Comparison of ENCODE assay signal across 21 cellular contexts in the genomic region with DNA sequence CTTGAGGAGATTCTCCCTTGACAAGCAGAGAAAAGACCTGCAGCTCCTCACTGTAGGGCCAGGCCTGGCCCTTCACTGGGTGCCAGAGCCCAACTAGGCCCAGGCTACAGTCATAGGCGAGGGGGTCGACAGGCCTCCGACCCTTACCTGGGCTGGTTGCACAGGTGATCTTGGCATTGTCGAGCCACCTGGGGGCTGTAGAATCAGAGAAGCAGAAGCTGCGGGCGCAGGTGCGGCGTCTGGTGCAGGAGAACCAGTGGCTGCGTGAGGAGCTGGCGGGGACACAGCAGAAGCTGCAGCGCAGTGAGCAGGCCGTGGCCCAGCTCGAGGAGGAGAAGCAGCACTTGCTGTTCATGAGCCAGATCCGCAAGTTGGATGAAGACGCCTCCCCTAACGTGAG. TPM values are rescaled to one million over a fixed set of nuclear protein-coding genes. Genes with fewer than 3 reads are reported as not detected.
DNase-seq lines count a peak whose midpoint lies in the region; ATAC-seq and TF ChIP-seq lines count a peak whose summit lies in the region.
"Had no signal": no experiment of that assay in that cellular context is flagged by ENCODE, and none has a peak within 500 bp of the region (broad histone marks: within the 10 kb centered on the region; RNA-seq: fewer than 3 reads in every experiment).

No MANE protein-coding gene starts in this region.

- no peak overlapping the region for H4K8ac ChIP-seq in mesenchymal stem cell (ENCODE audit: low read length)

- H2AK5ac ChIP-seq in mesenchymal stem cell (ENCODE audit: low read length, severe bottlenecking) = no peak overlapping the region

- no peak overlapping the region for H4K91ac ChIP-seq in mesenchymal stem cell (ENCODE audit: low read length)

- H3K4me3 ChIP-seq in right cardiac atrium (ENCODE audit: low read length) = no peak overlapping the region
- no peak overlapping the region for H3K4me3 ChIP-seq in right atrium auricular region
- peak overlapping the region in 1 of 2 experiments; percentile 11 for H3K4me3 ChIP-seq in mesenchymal stem cell (ENCODE audit: insufficient read depth in 1 of 2, low read depth in 1 of 2, low read length in 2 of 2)
- H3K4me3 ChIP-seq: BLaER1, GM23248 had no signal

- TF ChIP-seq CTCF in right atrium auricular region (IDR thresholded peaks at IDR 0.05) = no peak

- H3K4me2 ChIP-seq in mesenchymal stem cell (ENCODE audit: low read length, poor library complexity, severe bottlenecking) = no peak overlapping the region
- H3K4me2 ChIP-seq: BLaER1 had no signal

- peak overlapping the region; percentile 6 for H3K27ac Mint-ChIP-seq in activated T-cell treated with anti-CD3 and anti-CD28 coated beads, Interleukin-2, amount 50 U/mL, for 24 hours
- H3K27ac Mint-ChIP-seq: B cell; CD8-positive, alpha-beta T cell had no signal

- H3K79me1 ChIP-seq in mesenchymal stem cell (replicated peaks; ENCODE audit: low read length, poor library complexity, severe bottlenecking) = peaks cover 44% of the 10 kb centered on the region

- H3K27me3 ChIP-seq in right cardiac atrium (ENCODE audit: control insufficient read depth, insufficient read depth) (no peaks in the 10 kb centered on the region), right atrium auricular region (no peaks in the 10 kb centered on the region), mesenchymal stem cell (ENCODE audit: control insufficient read depth in 1 of 2, insufficient read depth in 1 of 2, low read length in 2 of 2) (no peaks in the 10 kb centered on the region)
- H3K27me3 ChIP-seq: BLaER1 had no signal

- H3K23ac ChIP-seq in mesenchymal stem cell (ENCODE audit: low read length in 2 of 2) = no peak overlapping the region

- H3K36me3 ChIP-seq in right atrium auricular region (peaks cover 25% of the 10 kb centered on the region), mesenchymal stem cell (ENCODE audit: control insufficient read depth in 1 of 2, insufficient read depth in 2 of 2, low read depth in 1 of 2, low read length in 2 of 2) (peaks cover 68 to 73% of the 10 kb centered on the region in 2 experiments)

- ATAC-seq in right cardiac atrium = no peak
- ATAC-seq: CD8-positive, alpha-beta T cell had no signal

- no peaks in the 10 kb centered on the region for H3K27me3 Mint-ChIP-seq in activated T-cell treated with anti-CD3 and anti-CD28 coated beads, Interleukin-2, amount 50 U/mL, for 24 hours
- H3K27me3 Mint-ChIP-seq: B cell had no signal

- intact Hi-C loops in right cardiac atrium (cut with DNase I) = no loop called here

- no peak overlapping the region for H3K18ac ChIP-seq in mesenchymal stem cell (ENCODE audit: low read depth in 1 of 2, low read length in 2 of 2)

- no peak overlapping the region for H2BK15ac ChIP-seq in mesenchymal stem cell (ENCODE audit: low read depth, poor library complexity, severe bottlenecking)

- peaks cover 6% of the 10 kb centered on the region for H3K4me1 ChIP-seq in right cardiac atrium (ENCODE audit: control insufficient read depth, insufficient read depth, low read length)
- peaks cover 0 to 22% of the 10 kb centered on the region in 2 donors for H3K4me1 ChIP-seq in right atrium auricular region
- H3K4me1 ChIP-seq in mesenchymal stem cell (ENCODE audit: control insufficient read depth, insufficient read depth, low read depth, low read length) = peaks cover 16% of the 10 kb centered on the region
- H3K4me1 ChIP-seq: Caco-2 had no signal

- peak overlapping the region; percentile 27 for H2BK120ac ChIP-seq in mesenchymal stem cell (ENCODE audit: low read depth, low read length)

- H3K9me3 ChIP-seq in right cardiac atrium (ENCODE audit: control insufficient read depth, low read length) = no peaks in the 10 kb centered on the region
- no peaks in the 10 kb centered on the region for H3K9me3 ChIP-seq in right atrium auricular region
- no peaks in the 10 kb centered on the region for H3K9me3 ChIP-seq in mesenchymal stem cell (ENCODE audit: control insufficient read depth, low read length)
- H3K9me3 ChIP-seq: BLaER1, Caco-2 had no signal

- H3K27ac ChIP-seq in right cardiac atrium (ENCODE audit: low read length) (no peak overlapping the region), right atrium auricular region (no peak overlapping the region), mesenchymal stem cell (ENCODE audit: low read length, poor library complexity, severe bottlenecking) (no peak overlapping the region)
- H3K27ac ChIP-seq: 22Rv1, BLaER1, C4-2B, GM23248 had no signal

- H3K4ac ChIP-seq in mesenchymal stem cell (ENCODE audit: low read depth in 1 of 2, low read length in 2 of 2) = no peak overlapping the region

- no peak overlapping the region for H2BK5ac ChIP-seq in mesenchymal stem cell (ENCODE audit: low read depth, low read length, poor library complexity, severe bottlenecking)

- H3K36me3 Mint-ChIP-seq in activated T-cell treated with anti-CD3 and anti-CD28 coated beads, Interleukin-2, amount 50 U/mL, for 24 hours (ENCODE audit: low read depth) = peaks cover 87% of the 10 kb centered on the region

- H3K4me1 Mint-ChIP-seq in activated T-cell treated with anti-CD3 and anti-CD28 coated beads, Interleukin-2, amount 50 U/mL, for 24 hours (ENCODE audit: low read depth) = peaks cover 25% of the 10 kb centered on the region

- DNase-seq in activated T-cell treated with anti-CD3 and anti-CD28 coated beads, Interleukin-2, amount 50 U/mL, for 24 hours = no peak
- DNase-seq in activated T-cell treated with anti-CD3 and anti-CD28 coated beads for 4 hours (no peak), right cardiac atrium (peak in 2 of 3 donors; percentile 46 to 63), right atrium auricular region (ENCODE audit: low spot score) (no peak), mesenchymal stem cell (no peak), GM19238 (ENCODE audit: insufficient read length, low spot score) (no peak)
- DNase-seq in stimulated activated CD4-positive, alpha-beta T cell treated with anti-CD3 and anti-CD28 coated beads, Interleukin-15, amount 100 ng/mL, for 24 hours = no peak
- no peak for DNase-seq in activated CD4-positive, alpha-beta T cell treated with anti-CD3 and anti-CD28 coated beads for 48 hours
- DNase-seq: Caco-2; CD4-positive, CD25-positive, alpha-beta regulatory T cell; CD8-positive, alpha-beta T cell; DMS153; DND-41; GM23248; H7; HCEC 1CT had no signal

- no peak overlapping the region for H2BK12ac ChIP-seq in mesenchymal stem cell (ENCODE audit: low read length in 2 of 2)

- WGBS in right cardiac atrium = 93% methylated on average over 16 of the region's 16 CpGs
- WGBS in mesenchymal stem cell = 97% methylated on average over 16 of the region's 16 CpGs

- no peak overlapping the region for H3K14ac ChIP-seq in mesenchymal stem cell (ENCODE audit: low read length in 2 of 2)

- no peak overlapping the region for H2AFZ ChIP-seq in mesenchymal stem cell (ENCODE audit: low read depth, low read length)
- H2AFZ ChIP-seq: GM23248 had no signal

- H3K9me3 Mint-ChIP-seq in activated T-cell treated with anti-CD3 and anti-CD28 coated beads, Interleukin-2, amount 50 U/mL, for 24 hours = no peaks in the 10 kb centered on the region
- H3K9me3 Mint-ChIP-seq: CD4-positive, CD25-positive, alpha-beta regulatory T cell; CD8-positive, alpha-beta T cell had no signal

- H3K4me3 Mint-ChIP-seq in activated T-cell treated with anti-CD3 and anti-CD28 coated beads, Interleukin-2, amount 50 U/mL, for 24 hours = no peak overlapping the region
- H3K4me3 Mint-ChIP-seq: B cell; CD8-positive, alpha-beta T cell had no signal

- no peak overlapping the region for H3K9ac ChIP-seq in mesenchymal stem cell (ENCODE audit: low read length)
- H3K9ac ChIP-seq: BLaER1, GM23248 had no signal

RNA-seq across cellular contexts. Expression of gene KLC2, which starts 4.1 kb away (rescaled TPM):
- 10 to 100 TPM; 27.8 to 33.4 (median 30.6) TPM for total RNA-seq in right cardiac atrium
- 34.7 TPM for polyA plus RNA-seq in right cardiac atrium
- 10 to 100 TPM; 17.7 to 29.6 TPM for total RNA-seq in right atrium auricular region
- polyA plus RNA-seq in mesenchymal stem cell (2013, experiment 1 of 2) = 22.6 TPM
- polyA plus RNA-seq in mesenchymal stem cell (2013, experiment 2 of 2) = 23.2 TPM

RNA-seq across cellular contexts. Expression of gene RAB1B, which starts 6.9 kb away (rescaled TPM):
- total RNA-seq in right cardiac atrium (100 to 1,000 TPM; 114 to 129 (median 125) TPM), right atrium auricular region (100 to 1,000 TPM in 1 of 2 donors, 10 to 100 TPM in 1; 95.6 to 115 TPM)
- 170 TPM for polyA plus RNA-seq in right cardiac atrium
- polyA plus RNA-seq in mesenchymal stem cell (2013, experiment 1 of 2) = 157 TPM
- 154 TPM for polyA plus RNA-seq in mesenchymal stem cell (2013, experiment 2 of 2)

RNA-seq across cellular contexts. Expression of gene CNIH2, which starts 16.4 kb away (rescaled TPM):
- total RNA-seq in right cardiac atrium (under 1 TPM in 2 of 4 donors, not detected in 2; 0.25 to 0.47 TPM), right atrium auricular region (not detected)
- polyA plus RNA-seq in right cardiac atrium = 0.23 TPM
- 0.77 TPM for polyA plus RNA-seq in mesenchymal stem cell (2013, experiment 1 of 2)
- 0.84 TPM for polyA plus RNA-seq in mesenchymal stem cell (2013, experiment 2 of 2)
- polyA plus RNA-seq: CD4-positive, CD25-positive, alpha-beta regulatory T cell had no signal

RNA-seq across cellular contexts. Expression of gene YIF1A, which starts 27.4 kb away (rescaled TPM):
- 10 to 100 TPM; 48.0 to 65.3 (median 50.5) TPM for total RNA-seq in right cardiac atrium
- polyA plus RNA-seq in right cardiac atrium = 56.1 TPM
- 100 to 1,000 TPM in 1 of 2 donors, 10 to 100 TPM in 1; 68.1 to 100 TPM for total RNA-seq in right atrium auricular region
- polyA plus RNA-seq in mesenchymal stem cell (2013, experiment 1 of 2) = 314 TPM
- 328 TPM for polyA plus RNA-seq in mesenchymal stem cell (2013, experiment 2 of 2)

RNA-seq across cellular contexts. Expression of gene TMEM151A, which starts 30.1 kb away (rescaled TPM):
- under 1 TPM; 0.20 to 0.31 (median 0.26) TPM for total RNA-seq in right cardiac atrium
- 0.45 TPM for polyA plus RNA-seq in right cardiac atrium
- total RNA-seq in right atrium auricular region = 1 to 10 TPM; 1.4 to 5.5 TPM
- 0.44 TPM for polyA plus RNA-seq in mesenchymal stem cell (2013, experiment 1 of 2)
- polyA plus RNA-seq in mesenchymal stem cell (2013, experiment 2 of 2) = 0.38 TPM
- total RNA-seq: CD4-positive, CD25-positive, alpha-beta regulatory T cell had no signal
- polyA plus RNA-seq: AG04450; CD4-positive, CD25-positive, alpha-beta regulatory T cell had no signal

Comparison
In these comparisons a context has a peak if more than half of its experiments do, and no peak if none do; other contexts are left out.
1. DNase-seq: peak in right cardiac atrium (2 of 3); none in activated T-cell treated with anti-CD3 and anti-CD28 coated beads, Interleukin-2, amount 50 U/mL, for 24 hours (single experiment), activated T-cell treated with anti-CD3 and anti-CD28 coated beads for 4 hours (single experiment), right atrium auricular region (single experiment), mesenchymal stem cell (single experiment), stimulated activated CD4-positive, alpha-beta T cell treated with anti-CD3 and anti-CD28 coated beads, Interleukin-15, amount 100 ng/mL, for 24 hours (single experiment), GM19238 (single experiment) and activated CD4-positive, alpha-beta T cell treated with anti-CD3 and anti-CD28 coated beads for 48 hours (single experiment).